ENCODE assay signal across 11 cellular contexts in the genomic region with DNA sequence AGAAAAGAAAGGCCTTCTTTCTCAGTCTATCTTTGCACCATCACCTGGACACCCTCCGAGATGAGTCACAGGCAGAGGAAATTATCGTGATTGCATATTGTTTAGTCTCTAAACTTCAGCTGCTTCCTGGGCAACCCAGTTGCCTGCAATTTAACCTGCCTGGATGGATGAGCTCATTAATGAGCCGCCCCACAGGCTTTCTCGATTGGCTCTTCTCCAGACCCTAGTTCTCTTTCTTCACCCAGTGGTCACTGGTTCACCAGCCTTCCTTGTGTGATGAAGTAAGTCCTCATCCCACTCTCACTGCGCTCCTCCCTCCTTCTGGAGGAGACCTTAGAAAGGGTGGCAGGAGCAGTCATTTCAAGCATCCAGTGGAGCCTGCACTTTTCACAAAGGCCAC.
DNase-seq lines count a peak whose midpoint lies in the region; ATAC-seq, FAIRE-seq and TF ChIP-seq lines count a peak whose summit lies in the region.
"Had no signal": no experiment of that assay in that cellular context is flagged by ENCODE, and none has a peak within 500 bp of the region (broad histone marks: within the 10 kb centered on the region; RNA-seq: fewer than 3 reads in every experiment).

No MANE protein-coding gene starts in this region.

- H3K27me3 ChIP-seq in keratinocyte (ENCODE audit: control insufficient read depth, extremely low read depth, insufficient read depth, low read length) (no peaks in the 10 kb centered on the region), suprapubic skin (no peaks in the 10 kb centered on the region)

- no peak for TF ChIP-seq POLR2A in suprapubic skin (IDR thresholded peaks at IDR 0.05)

- no peaks in the 10 kb centered on the region for H3K9me1 ChIP-seq in keratinocyte (ENCODE audit: control insufficient read depth, extremely low read depth, insufficient read depth, low read length)

- DNase-seq in AG10803 (ENCODE audit: low read depth) (peak; percentile 97), LoVo (ENCODE audit: low spot score) (peak; percentile 49), keratinocyte (ENCODE audit: low read depth, low spot score) (peak; percentile 40), DMS79 treated with DMSO at 0.1 percent for 48 hours (lab: John Stamatoyannopoulos, UW) (no peak), suprapubic skin (ENCODE audit: low spot score in 2 of 2) (no peak)
- DNase-seq in activated naive CD4-positive, alpha-beta T cell treated with anti-CD3 and anti-CD28 coated beads, Interleukin-2, amount 50 U/mL, for 16 hours = no peak
- DNase-seq: NCI-H82; stimulated activated CD4-positive, alpha-beta T cell treated with anti-CD3 and anti-CD28 coated beads, Interleukin-15, amount 100 ng/mL, for 24 hours had no signal

- H3K4me3 ChIP-seq in AG10803 (ENCODE audit: low read length) (no peak overlapping the region), keratinocyte (ENCODE audit: control insufficient read depth in 2 of 3, extremely low read depth in 1 of 3, insufficient read depth in 2 of 3, low read depth in 1 of 3, low read length in 3 of 3) (no peak overlapping the region), suprapubic skin (no peak overlapping the region)

- H3K27ac ChIP-seq in angular gyrus (ENCODE audit: low read depth, low read length) (peak overlapping the region; percentile 51), keratinocyte (ENCODE audit: control insufficient read depth, insufficient read depth, low read length) (no peak overlapping the region), suprapubic skin (no peak overlapping the region)

- H3K9me3 ChIP-seq in keratinocyte (ENCODE audit: control insufficient read depth, low read depth, low read length) = no peaks in the 10 kb centered on the region
- H3K9me3 ChIP-seq in suprapubic skin = no peaks in the 10 kb centered on the region

- H3K36me3 ChIP-seq in keratinocyte (ENCODE audit: control insufficient read depth in 2 of 2, extremely low read depth in 1 of 2, insufficient read depth in 2 of 2, low read length in 2 of 2) (no peaks in the 10 kb centered on the region), suprapubic skin (no peaks in the 10 kb centered on the region)

- H4K20me1 ChIP-seq in keratinocyte (ENCODE audit: control insufficient read depth, extremely low read depth, insufficient read depth, low read length) = no peaks in the 10 kb centered on the region

- dilution Hi-C loops in keratinocyte (cut with MboI; ENCODE audit: extremely low pct_ligation_motif_present, low sequenced_read_pairs) = no loop called here

- TF ChIP-seq CTCF in AG10803 (conservative IDR thresholded peaks at IDR 0.05; ENCODE audit: low read length) (no peak), keratinocyte (optimal IDR thresholded peaks at IDR 0.05 in 1 of 3, IDR thresholded peaks at IDR 0.05 in 1 of 3, conservative IDR thresholded peaks at IDR 0.05 in 1 of 3; ENCODE audit: extremely low read depth in 1 of 3, insufficient read depth in 2 of 3, low read length in 3 of 3) (no peak), suprapubic skin (IDR thresholded peaks at IDR 0.05) (no peak)

- TF ChIP-seq EP300 in suprapubic skin (IDR thresholded peaks at IDR 0.05) = no peak

- 52% methylated on average over 5 of the region's 5 CpGs for WGBS in suprapubic skin

- H3K9ac ChIP-seq in keratinocyte (ENCODE audit: control insufficient read depth, extremely low read depth, insufficient read depth, low read length) = no peak overlapping the region

- ATAC-seq in GM21515 (IDR thresholded peaks at IDR 0.05; ENCODE audit: unreplicated experiment) = no peak

- no peaks in the 10 kb centered on the region for H3K79me2 ChIP-seq in keratinocyte (ENCODE audit: control insufficient read depth, insufficient read depth, low read length)

- no peak overlapping the region for H3K4me2 ChIP-seq in keratinocyte (ENCODE audit: control insufficient read depth, extremely low read depth, insufficient read depth, low read depth, low read length)

- H3K4me1 ChIP-seq in keratinocyte (ENCODE audit: control insufficient read depth, extremely low read depth, insufficient read depth, low read length) (peaks cover 3% of the 10 kb centered on the region), suprapubic skin (peaks cover 10% of the 10 kb centered on the region)

- peak; percentile 46 for FAIRE-seq in keratinocyte (lab: Jason Lieb, UNC)
- FAIRE-seq: G401.6 had no signal

- no peak overlapping the region for H2AFZ ChIP-seq in keratinocyte (ENCODE audit: control insufficient read depth, low read length)

Comparison
In these comparisons a context has a peak if more than half of its experiments do, and no peak if none do; other contexts are left out.
1. DNase-seq: peak in AG10803 (single experiment), LoVo (single experiment) and keratinocyte (single experiment); none in DMS79 treated with DMSO at 0.1 percent for 48 hours (single experiment), activated naive CD4-positive, alpha-beta T cell treated with anti-CD3 and anti-CD28 coated beads, Interleukin-2, amount 50 U/mL, for 16 hours (single experiment) and suprapubic skin (0 of 2).